In the genomic region with DNA sequence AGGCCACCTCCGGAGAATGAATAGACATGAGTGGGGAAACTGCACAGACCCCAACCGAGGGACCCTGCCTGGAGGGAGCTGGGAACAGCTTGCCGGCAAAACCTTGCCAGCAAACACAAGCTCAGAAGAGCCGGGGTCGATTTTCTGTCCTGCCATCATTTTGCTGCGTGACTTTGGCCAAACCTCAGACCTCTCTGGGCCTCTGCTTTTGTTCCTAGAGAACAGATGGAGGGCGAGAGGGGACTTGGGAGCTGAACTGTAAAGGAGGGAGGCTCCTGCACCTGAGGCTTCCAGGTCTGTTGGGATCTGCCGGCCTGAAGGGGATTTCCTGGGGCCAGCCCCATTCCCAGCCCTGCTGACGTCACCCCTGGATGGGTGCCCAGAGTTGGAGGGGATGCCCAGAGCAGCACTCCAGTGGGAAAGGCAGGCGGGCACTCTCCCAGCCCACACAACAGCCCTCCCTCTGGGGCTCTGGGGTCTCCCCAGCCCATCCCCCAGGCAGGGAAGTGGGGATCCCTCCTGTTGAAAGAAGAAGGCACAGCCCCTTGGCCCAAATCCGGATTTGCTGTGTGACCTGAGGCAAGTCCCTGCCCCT, we compare ENCODE assay signal across 8 cellular contexts.
DNase-seq lines count a peak whose midpoint lies in the region; ATAC-seq and TF ChIP-seq lines count a peak whose summit lies in the region.

No MANE protein-coding gene starts in this region.

- H3K36me3 ChIP-seq in adipocyte (ENCODE audit: control insufficient read depth, insufficient read depth, low read length, severe bottlenecking), result no peaks in the 10 kb centered on the region
- H3K36me3 ChIP-seq in tibial artery, result no peaks in the 10 kb centered on the region

- peak overlapping the region; percentile 86 to 100 for H3K27ac ChIP-seq in tibial artery

- H3K9me3 ChIP-seq in adipocyte (ENCODE audit: control insufficient read depth, low read length) (no peaks in the 10 kb centered on the region), tibial artery (no peaks in the 10 kb centered on the region)

- H3K4me1 ChIP-seq in adipocyte (ENCODE audit: control insufficient read depth, insufficient read depth, low read length) (no peaks in the 10 kb centered on the region), tibial artery (peaks cover 0 to 96% (median 63%) of the 10 kb centered on the region in 4 donors)

- H3K4me3 ChIP-seq in adipocyte (ENCODE audit: low read length) (no peak overlapping the region), tibial artery (no peak overlapping the region)

- intact Hi-C loops in tibial artery (cut with DNase I; ENCODE audit: low total_unique reads), result no loop called here

- H3K27me3 ChIP-seq in adipocyte (replicated peaks; ENCODE audit: control insufficient read depth, insufficient read depth, low read length) (peaks cover 7% of the 10 kb centered on the region), tibial artery (no peaks in the 10 kb centered on the region)

- no peak for TF ChIP-seq CTCF in tibial artery (IDR thresholded peaks at IDR 0.05)

- ATAC-seq in HG02852 (IDR thresholded peaks at IDR 0.05; ENCODE audit: unreplicated experiment) (no peak), HG02610 (IDR thresholded peaks at IDR 0.05; ENCODE audit: unreplicated experiment) (no peak)

- DNase-seq in HuH-7 (ENCODE audit: low spot score) (peak; percentile 52), adipocyte (ENCODE audit: low read depth) (peak; percentile 77), hypothalamus (lab: John Stamatoyannopoulos, UW) (peak in 36 of 51 donors; percentile 3 to 75 (median 48)), tibial artery (peak; percentile 74 to 92), NCI-H1417 treated with DMSO at 0.1 percent for 48 hours (lab: John Stamatoyannopoulos, UW) (no peak)
- no peak for DNase-seq in activated CD8-positive, alpha-beta memory T cell treated with anti-CD3 and anti-CD28 coated beads, Interleukin-2, amount 50 U/mL, for 48 hours

- no peak overlapping the region for H3K9ac ChIP-seq in adipocyte (ENCODE audit: low read length)

Comparison
In these comparisons a context has a peak if more than half of its experiments do, and no peak if none do; other contexts are left out.
1. DNase-seq: peak in HuH-7 (single experiment), adipocyte (single experiment), hypothalamus (36 of 51) and tibial artery (2 of 2); none in activated CD8-positive, alpha-beta memory T cell treated with anti-CD3 and anti-CD28 coated beads, Interleukin-2, amount 50 U/mL, for 48 hours (single experiment) and NCI-H1417 treated with DMSO at 0.1 percent for 48 hours (single experiment).